Comparison of ENCODE assay signal across 1 cellular context in the genomic region with DNA sequence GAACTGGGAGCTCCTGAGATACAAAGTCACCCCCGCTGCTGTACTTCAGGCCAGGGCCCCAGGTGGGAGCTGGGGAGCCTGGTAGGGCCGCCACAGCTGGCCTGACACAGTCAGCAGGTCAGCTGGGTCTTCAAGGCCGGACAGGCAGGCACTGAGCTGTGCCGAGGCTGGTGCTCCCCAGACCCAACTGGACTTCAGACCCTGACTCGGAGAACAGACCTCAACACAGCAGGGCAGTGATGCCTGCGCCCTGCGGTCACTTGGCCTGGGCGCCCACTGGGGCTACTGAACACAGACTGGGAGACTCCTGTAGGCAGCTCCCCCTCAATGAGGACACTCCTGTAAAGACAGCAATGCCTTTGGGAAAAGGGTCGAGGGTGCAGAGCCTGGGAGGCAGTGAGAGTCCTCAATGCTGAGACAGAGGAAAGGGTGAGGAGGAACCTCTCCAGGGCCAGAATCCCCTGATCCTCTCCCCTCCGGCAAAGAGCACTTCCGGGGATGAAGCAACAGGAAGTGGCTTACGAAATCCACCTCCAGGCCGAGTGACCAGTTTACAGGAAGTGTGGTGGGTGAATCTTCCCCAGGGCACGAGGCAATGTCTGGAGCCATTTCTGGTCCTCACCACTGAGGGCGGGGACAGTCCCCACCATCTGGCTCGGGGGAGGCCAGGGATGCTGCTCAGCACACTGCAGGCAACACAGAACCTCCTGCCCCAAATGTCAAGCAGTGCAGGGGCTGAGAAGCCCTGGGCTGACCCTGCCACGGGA.
TF ChIP-seq lines count a peak whose summit lies in the region.

No MANE protein-coding gene starts in this region.

TF ChIP-seq in GM12878, 131 proteins besides CTCF, POLR2A, EP300 and RAD21 (continued from another document and continues in another):
- TF ChIP-seq, protein P1, sequence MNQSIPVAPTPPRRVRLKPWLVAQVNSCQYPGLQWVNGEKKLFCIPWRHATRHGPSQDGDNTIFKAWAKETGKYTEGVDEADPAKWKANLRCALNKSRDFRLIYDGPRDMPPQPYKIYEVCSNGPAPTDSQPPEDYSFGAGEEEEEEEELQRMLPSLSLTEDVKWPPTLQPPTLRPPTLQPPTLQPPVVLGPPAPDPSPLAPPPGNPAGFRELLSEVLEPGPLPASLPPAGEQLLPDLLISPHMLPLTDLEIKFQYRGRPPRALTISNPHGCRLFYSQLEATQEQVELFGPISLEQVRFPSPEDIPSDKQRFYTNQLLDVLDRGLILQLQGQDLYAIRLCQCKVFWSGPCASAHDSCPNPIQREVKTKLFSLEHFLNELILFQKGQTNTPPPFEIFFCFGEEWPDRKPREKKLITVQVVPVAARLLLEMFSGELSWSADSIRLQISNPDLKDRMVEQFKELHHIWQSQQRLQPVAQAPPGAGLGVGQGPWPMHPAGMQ (IDR thresholded peaks at IDR 0.05; ENCODE audit: borderline replicate concordance), result no peak
- TF ChIP-seq EED (IDR thresholded peaks at IDR 0.05; ENCODE audit: low read depth) (peak; percentile 91), CEBPB (IDR thresholded peaks at IDR 0.05; ENCODE audit: borderline replicate concordance in 1 of 2, low read depth in 2 of 2, low read length in 2 of 2) (peak in 1 of 2 experiments; percentile 85; a peak in 2 of 4 replicates), DPF2 (IDR thresholded peaks at IDR 0.05) (peak; percentile 56; the same call in 1 of the 2 replicates), BRCA1 (IDR thresholded peaks at IDR 0.05; ENCODE audit: low read depth, low read length) (no peak), MEF2B (IDR thresholded peaks at IDR 0.05; ENCODE audit: partially characterized antibody, poor library complexity, severe bottlenecking) (peak; percentile 39), GABPA (IDR thresholded peaks at IDR 0.05; ENCODE audit: low read depth) (peak; percentile 81), E2F4 (IDR thresholded peaks at IDR 0.05; ENCODE audit: low read depth, low read length) (no peak), ZBTB4 (CRISPR knock-in tag; IDR thresholded peaks at IDR 0.05) (no peak), SMAD1 (IDR thresholded peaks at IDR 0.05; ENCODE audit: low read depth, partially characterized antibody) (no peak), NR2C1 (IDR thresholded peaks at IDR 0.05) (no peak), ZNF384 (IDR thresholded peaks at IDR 0.05; ENCODE audit: borderline replicate concordance, low read depth, low read length) (no peak), ATF3 (IDR thresholded peaks at IDR 0.05; ENCODE audit: borderline replicate concordance, extremely low read depth, low read depth, low read length) (0 out of 2 replicates have a peak, but pooled peaks have one; percentile 2), ETV6 (conservative IDR thresholded peaks at IDR 0.05 in 1 of 2, IDR thresholded peaks at IDR 0.05 in 1 of 2; ENCODE audit: borderline replicate concordance in 1 of 2, low read depth in 1 of 2) (peak in 1 of 2 experiments; percentile 93; a peak in 2 of 4 replicates), NFIC (IDR thresholded peaks at IDR 0.05; ENCODE audit: low read depth, low read length) (no peak), BHLHE40 (IDR thresholded peaks at IDR 0.05; ENCODE audit: borderline replicate concordance in 1 of 2, low read depth in 2 of 2, low read length in 1 of 2) (peak; percentile 87 to 90), IKZF2 (IDR thresholded peaks at IDR 0.05) (peak; percentile 81 to 83), FOXK2 (IDR thresholded peaks at IDR 0.05) (no peak), MLLT1 (IDR thresholded peaks at IDR 0.05) (0 out of 2 replicates have a peak, but pooled peaks have one; percentile 43), TAF1 (IDR thresholded peaks at IDR 0.05; ENCODE audit: borderline replicate concordance, low read depth, low read length) (no peak; the same call in 1 of the 2 replicates), USF2 (IDR thresholded peaks at IDR 0.05; ENCODE audit: borderline replicate concordance, low read depth, low read length) (no peak; the same call in 1 of the 2 replicates), FOS (IDR thresholded peaks at IDR 0.05; ENCODE audit: borderline replicate concordance, extremely low read depth, insufficient read length) (no peak), POU2F2 (IDR thresholded peaks at IDR 0.05; ENCODE audit: borderline replicate concordance, low read depth, low read length) (no peak; the same call in 2 of the 3 replicates), POLR2AphosphoS2 (IDR thresholded peaks at IDR 0.05; ENCODE audit: low read depth, low read length) (no peak), TCF3 (IDR thresholded peaks at IDR 0.05; ENCODE audit: borderline replicate concordance, insufficient read depth, low read depth, low read length) (peak; percentile 21; the same call in 1 of the 2 replicates), HDAC6 (IDR thresholded peaks at IDR 0.05; ENCODE audit: unreplicated experiment) (no peak)
- TF ChIP-seq, protein P2, sequence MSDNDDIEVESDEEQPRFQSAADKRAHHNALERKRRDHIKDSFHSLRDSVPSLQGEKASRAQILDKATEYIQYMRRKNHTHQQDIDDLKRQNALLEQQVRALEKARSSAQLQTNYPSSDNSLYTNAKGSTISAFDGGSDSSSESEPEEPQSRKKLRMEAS (IDR thresholded peaks at IDR 0.05; ENCODE audit: low read depth, low read length), result peak; percentile 64; the same call in 1 of the 2 replicates
- TF ChIP-seq, protein P3, sequence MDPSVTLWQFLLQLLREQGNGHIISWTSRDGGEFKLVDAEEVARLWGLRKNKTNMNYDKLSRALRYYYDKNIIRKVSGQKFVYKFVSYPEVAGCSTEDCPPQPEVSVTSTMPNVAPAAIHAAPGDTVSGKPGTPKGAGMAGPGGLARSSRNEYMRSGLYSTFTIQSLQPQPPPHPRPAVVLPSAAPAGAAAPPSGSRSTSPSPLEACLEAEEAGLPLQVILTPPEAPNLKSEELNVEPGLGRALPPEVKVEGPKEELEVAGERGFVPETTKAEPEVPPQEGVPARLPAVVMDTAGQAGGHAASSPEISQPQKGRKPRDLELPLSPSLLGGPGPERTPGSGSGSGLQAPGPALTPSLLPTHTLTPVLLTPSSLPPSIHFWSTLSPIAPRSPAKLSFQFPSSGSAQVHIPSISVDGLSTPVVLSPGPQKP (IDR thresholded peaks at IDR 0.05; ENCODE audit: low read depth, low read length), result peak; percentile 53; the same call in 1 of the 2 replicates
- TF ChIP-seq, protein P4, sequence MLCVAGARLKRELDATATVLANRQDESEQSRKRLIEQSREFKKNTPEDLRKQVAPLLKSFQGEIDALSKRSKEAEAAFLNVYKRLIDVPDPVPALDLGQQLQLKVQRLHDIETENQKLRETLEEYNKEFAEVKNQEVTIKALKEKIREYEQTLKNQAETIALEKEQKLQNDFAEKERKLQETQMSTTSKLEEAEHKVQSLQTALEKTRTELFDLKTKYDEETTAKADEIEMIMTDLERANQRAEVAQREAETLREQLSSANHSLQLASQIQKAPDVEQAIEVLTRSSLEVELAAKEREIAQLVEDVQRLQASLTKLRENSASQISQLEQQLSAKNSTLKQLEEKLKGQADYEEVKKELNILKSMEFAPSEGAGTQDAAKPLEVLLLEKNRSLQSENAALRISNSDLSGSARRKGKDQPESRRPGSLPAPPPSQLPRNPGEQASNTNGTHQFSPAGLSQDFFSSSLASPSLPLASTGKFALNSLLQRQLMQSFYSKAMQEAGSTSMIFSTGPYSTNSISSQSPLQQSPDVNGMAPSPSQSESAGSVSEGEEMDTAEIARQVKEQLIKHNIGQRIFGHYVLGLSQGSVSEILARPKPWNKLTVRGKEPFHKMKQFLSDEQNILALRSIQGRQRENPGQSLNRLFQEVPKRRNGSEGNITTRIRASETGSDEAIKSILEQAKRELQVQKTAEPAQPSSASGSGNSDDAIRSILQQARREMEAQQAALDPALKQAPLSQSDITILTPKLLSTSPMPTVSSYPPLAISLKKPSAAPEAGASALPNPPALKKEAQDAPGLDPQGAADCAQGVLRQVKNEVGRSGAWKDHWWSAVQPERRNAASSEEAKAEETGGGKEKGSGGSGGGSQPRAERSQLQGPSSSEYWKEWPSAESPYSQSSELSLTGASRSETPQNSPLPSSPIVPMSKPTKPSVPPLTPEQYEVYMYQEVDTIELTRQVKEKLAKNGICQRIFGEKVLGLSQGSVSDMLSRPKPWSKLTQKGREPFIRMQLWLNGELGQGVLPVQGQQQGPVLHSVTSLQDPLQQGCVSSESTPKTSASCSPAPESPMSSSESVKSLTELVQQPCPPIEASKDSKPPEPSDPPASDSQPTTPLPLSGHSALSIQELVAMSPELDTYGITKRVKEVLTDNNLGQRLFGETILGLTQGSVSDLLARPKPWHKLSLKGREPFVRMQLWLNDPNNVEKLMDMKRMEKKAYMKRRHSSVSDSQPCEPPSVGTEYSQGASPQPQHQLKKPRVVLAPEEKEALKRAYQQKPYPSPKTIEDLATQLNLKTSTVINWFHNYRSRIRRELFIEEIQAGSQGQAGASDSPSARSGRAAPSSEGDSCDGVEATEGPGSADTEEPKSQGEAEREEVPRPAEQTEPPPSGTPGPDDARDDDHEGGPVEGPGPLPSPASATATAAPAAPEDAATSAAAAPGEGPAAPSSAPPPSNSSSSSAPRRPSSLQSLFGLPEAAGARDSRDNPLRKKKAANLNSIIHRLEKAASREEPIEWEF (IDR thresholded peaks at IDR 0.05; ENCODE audit: insufficient replicate concordance, low read depth, low read length), result no peak
- TF ChIP-seq, protein P5, sequence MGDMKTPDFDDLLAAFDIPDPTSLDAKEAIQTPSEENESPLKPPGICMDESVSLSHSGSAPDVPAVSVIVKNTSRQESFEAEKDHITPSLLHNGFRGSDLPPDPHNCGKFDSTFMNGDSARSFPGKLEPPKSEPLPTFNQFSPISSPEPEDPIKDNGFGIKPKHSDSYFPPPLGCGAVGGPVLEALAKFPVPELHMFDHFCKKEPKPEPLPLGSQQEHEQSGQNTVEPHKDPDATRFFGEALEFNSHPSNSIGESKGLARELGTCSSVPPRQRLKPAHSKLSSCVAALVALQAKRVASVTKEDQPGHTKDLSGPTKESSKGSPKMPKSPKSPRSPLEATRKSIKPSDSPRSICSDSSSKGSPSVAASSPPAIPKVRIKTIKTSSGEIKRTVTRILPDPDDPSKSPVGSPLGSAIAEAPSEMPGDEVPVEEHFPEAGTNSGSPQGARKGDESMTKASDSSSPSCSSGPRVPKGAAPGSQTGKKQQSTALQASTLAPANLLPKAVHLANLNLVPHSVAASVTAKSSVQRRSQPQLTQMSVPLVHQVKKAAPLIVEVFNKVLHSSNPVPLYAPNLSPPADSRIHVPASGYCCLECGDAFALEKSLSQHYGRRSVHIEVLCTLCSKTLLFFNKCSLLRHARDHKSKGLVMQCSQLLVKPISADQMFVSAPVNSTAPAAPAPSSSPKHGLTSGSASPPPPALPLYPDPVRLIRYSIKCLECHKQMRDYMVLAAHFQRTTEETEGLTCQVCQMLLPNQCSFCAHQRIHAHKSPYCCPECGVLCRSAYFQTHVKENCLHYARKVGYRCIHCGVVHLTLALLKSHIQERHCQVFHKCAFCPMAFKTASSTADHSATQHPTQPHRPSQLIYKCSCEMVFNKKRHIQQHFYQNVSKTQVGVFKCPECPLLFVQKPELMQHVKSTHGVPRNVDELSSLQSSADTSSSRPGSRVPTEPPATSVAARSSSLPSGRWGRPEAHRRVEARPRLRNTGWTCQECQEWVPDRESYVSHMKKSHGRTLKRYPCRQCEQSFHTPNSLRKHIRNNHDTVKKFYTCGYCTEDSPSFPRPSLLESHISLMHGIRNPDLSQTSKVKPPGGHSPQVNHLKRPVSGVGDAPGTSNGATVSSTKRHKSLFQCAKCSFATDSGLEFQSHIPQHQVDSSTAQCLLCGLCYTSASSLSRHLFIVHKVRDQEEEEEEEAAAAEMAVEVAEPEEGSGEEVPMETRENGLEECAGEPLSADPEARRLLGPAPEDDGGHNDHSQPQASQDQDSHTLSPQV (IDR thresholded peaks at IDR 0.05), result no peak
